ENCODE assay signal across 28 cellular contexts in the genomic region with DNA sequence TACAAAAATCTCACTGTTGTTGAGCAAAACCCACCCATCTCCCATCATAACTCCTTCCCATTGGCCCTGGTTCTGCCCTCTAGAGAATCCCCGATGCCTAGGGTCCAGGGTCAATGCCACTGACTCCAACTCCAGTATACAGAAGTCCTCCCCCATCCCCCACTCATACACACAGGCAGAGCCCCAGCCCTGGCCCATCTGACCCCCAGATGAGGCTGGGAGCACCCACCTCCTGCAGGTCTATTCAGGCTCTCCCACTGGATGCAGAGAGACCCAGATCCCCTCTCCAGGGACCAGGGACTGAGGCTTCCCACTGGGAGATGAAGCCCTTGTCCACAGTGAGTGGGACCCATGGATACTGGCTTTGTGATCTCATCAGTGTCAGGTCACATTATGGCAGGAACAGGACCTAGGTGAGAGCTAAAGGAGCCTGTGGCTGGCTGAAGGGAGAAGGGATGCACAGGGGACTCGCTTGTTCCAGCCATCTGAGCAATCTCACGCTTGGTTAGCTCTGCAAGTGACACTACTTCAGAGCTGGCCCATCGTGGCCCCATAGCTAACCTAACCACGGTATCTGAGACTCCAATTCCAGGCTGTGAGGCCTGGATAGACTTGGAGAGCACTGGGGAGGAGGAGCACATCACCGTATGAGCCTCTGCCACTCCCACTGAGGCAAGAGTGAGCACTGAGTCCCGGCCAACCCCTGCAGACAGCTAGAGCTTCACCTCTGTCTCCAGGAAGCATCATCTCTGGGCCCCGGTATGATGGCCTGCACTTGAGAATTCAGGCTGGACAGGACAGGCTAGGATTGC. TPM values are rescaled to one million over a fixed set of nuclear protein-coding genes. Genes with fewer than 3 reads are reported as not detected.
"Had no signal": no experiment of that assay in that cellular context is flagged by ENCODE, and none has a peak within 500 bp of the region (broad histone marks: within the 10 kb centered on the region; RNA-seq: fewer than 3 reads in every experiment).

No MANE protein-coding gene starts in this region.

- H3K27ac ChIP-seq: brain microvascular endothelial cell, SJCRH30, VCaP had no signal

- H3K9me3 ChIP-seq: SJCRH30, SK-N-SH had no signal

- H3K9me3 Mint-ChIP-seq: activated CD4-positive, alpha-beta memory T cell treated with anti-CD3 and anti-CD28 coated beads for 36 hours; activated CD4-positive, alpha-beta T cell treated with anti-CD3 and anti-CD28 coated beads, Interleukin-2, amount 10 ng/mL, durations not matched to agents 7 days and 5 days; activated naive CD4-positive, alpha-beta T cell treated with anti-CD3 and anti-CD28 coated beads, Interleukin-2, amount 50 U/mL, for 72 hours; activated naive CD8-positive, alpha-beta T cell treated with anti-CD3 and anti-CD28 coated beads, Interleukin-2, amount 50 U/mL, for 24 hours; activated T-cell treated with anti-CD3 and anti-CD28 coated beads, Interleukin-2, amount 50 U/mL, for 4 hours had no signal

- H3K4me1 ChIP-seq: SJCRH30 had no signal

- H3K4me3 ChIP-seq: SJCRH30 had no signal

- H3K36me3 ChIP-seq: brain microvascular endothelial cell, SJCRH30 had no signal

- H3K4me1 Mint-ChIP-seq: activated CD4-positive, alpha-beta T cell treated with anti-CD3 and anti-CD28 coated beads, Interleukin-2, amount 10 ng/mL, durations not matched to agents 7 days and 5 days; activated naive CD8-positive, alpha-beta T cell treated with anti-CD3 and anti-CD28 coated beads, Interleukin-2, amount 50 U/mL, for 24 hours had no signal

- H3K36me3 Mint-ChIP-seq: activated CD4-positive, alpha-beta memory T cell treated with anti-CD3 and anti-CD28 coated beads for 36 hours; activated naive CD4-positive, alpha-beta T cell treated with anti-CD3 and anti-CD28 coated beads, Interleukin-2, amount 50 U/mL, for 72 hours had no signal

- H3K4me3 Mint-ChIP-seq: activated CD4-positive, alpha-beta memory T cell treated with anti-CD3 and anti-CD28 coated beads for 36 hours; activated CD4-positive, alpha-beta T cell treated with anti-CD3 and anti-CD28 coated beads, Interleukin-2, amount 10 ng/mL, durations not matched to agents 7 days and 5 days; activated naive CD8-positive, alpha-beta T cell treated with anti-CD3 and anti-CD28 coated beads, Interleukin-2, amount 50 U/mL, for 24 hours; activated T-cell treated with anti-CD3 and anti-CD28 coated beads, Interleukin-2, amount 50 U/mL, for 4 hours had no signal

- DNase-seq: activated CD4-positive, alpha-beta memory T cell treated with anti-CD3 and anti-CD28 coated beads for 36 hours; activated CD4-positive, alpha-beta T cell treated with anti-CD3 and anti-CD28 coated beads, Interleukin-2, amount 10 ng/mL, durations not matched to agents 7 days and 5 days; activated CD4-positive, CD25-positive, alpha-beta regulatory T cell; activated CD8-positive, alpha-beta memory T cell treated with anti-CD3 and anti-CD28 coated beads for 24 hours; activated effector memory CD4-positive, alpha-beta T cell treated with anti-CD3 and anti-CD28 coated beads, Interleukin-2, amount 50 U/mL, for 16 hours; activated naive CD4-positive, alpha-beta T cell treated with Interleukin-2 at 50 U/mL for 16 hours; activated naive CD8-positive, alpha-beta T cell treated with anti-CD3 and anti-CD28 coated beads, Interleukin-2, amount 50 U/mL, for 24 hours; activated T-cell treated with anti-CD3 and anti-CD28 coated beads, Interleukin-2, amount 50 U/mL, for 4 hours; amniotic stem cell; brain microvascular endothelial cell; KG1; NCI-H1092; NCI-H2029 treated with DMSO at 0.1 percent for 48 hours; NCI-H446; NCI-H526; NCI-H774; NK-92 treated with Interleukin-12 subunit alpha and Interleukin-12 subunit beta, amount 100 ng/mL, for 24 hours; OCI-M1; RPMI8226; SJCRH30; SK-N-SH; T-helper 1 cell had no signal

- H3K27me3 ChIP-seq: SJCRH30 had no signal

- H3K27ac Mint-ChIP-seq: activated CD4-positive, alpha-beta memory T cell treated with anti-CD3 and anti-CD28 coated beads for 36 hours; activated CD4-positive, alpha-beta T cell treated with anti-CD3 and anti-CD28 coated beads, Interleukin-2, amount 10 ng/mL, durations not matched to agents 7 days and 5 days; activated naive CD4-positive, alpha-beta T cell treated with anti-CD3 and anti-CD28 coated beads, Interleukin-2, amount 50 U/mL, for 72 hours; activated naive CD8-positive, alpha-beta T cell treated with anti-CD3 and anti-CD28 coated beads, Interleukin-2, amount 50 U/mL, for 24 hours had no signal

RNA-seq across cellular contexts. Expression of a gene that starts 35.7 kb away (rescaled TPM):
- total RNA-seq: activated CD4-positive, alpha-beta memory T cell treated with anti-CD3 and anti-CD28 coated beads for 36 hours; activated CD4-positive, alpha-beta T cell treated with anti-CD3 and anti-CD28 coated beads, Interleukin-2, amount 10 ng/mL, durations not matched to agents 7 days and 5 days; activated naive CD4-positive, alpha-beta T cell treated with anti-CD3 and anti-CD28 coated beads, Interleukin-2, amount 50 U/mL, for 72 hours; activated T-cell treated with anti-CD3 and anti-CD28 coated beads, Interleukin-2, amount 50 U/mL, for 4 hours; cardiac septum; LHCN-M2; Right ventricle myocardium inferior; SJCRH30; T-helper 2 cell treated with Interferon-gamma antibody and Interleukin-4, amounts not matched to agents 100 ng/mL and 5 ng/mL, for 36 hours had no signal
